26 cellular contexts compared by ENCODE assay signal in genomic region chr4:41098093-41098492, GRCh38.
A peak's percentile ranks its signal among the peaks of the same experiment; 100 is the strongest.
DNase-seq lines count a peak whose midpoint lies in the region; ATAC-seq, FAIRE-seq and TF ChIP-seq lines count a peak whose summit lies in the region.
"Had no signal": no experiment of that assay in that cellular context is flagged by ENCODE, and none has a peak within 500 bp of the region (broad histone marks: within the 10 kb centered on the region; RNA-seq: fewer than 3 reads in every experiment).

No MANE protein-coding gene starts in this region.

- no peak for TF ChIP-seq POLR2A in H1 (IDR thresholded peaks at IDR 0.05; ENCODE audit: control extremely low read depth in 1 of 2, low read depth in 2 of 2, low read length in 2 of 2)

- no peaks in the 10 kb centered on the region for H3K9me3 Mint-ChIP-seq in stimulated activated naive B cell treated with anti-CD40 and anti-IgM and Interleukin-4, amounts not matched to agents 10 μg/mL and 1 μg/mL and 100 μg/mL, for 72 hours
- H3K9me3 Mint-ChIP-seq: activated CD4-positive, alpha-beta T cell treated with anti-CD3 and anti-CD28 coated beads, Interleukin-2, amount 10 ng/mL, durations not matched to agents 7 days and 5 days; activated naive CD4-positive, alpha-beta T cell treated with anti-CD3 and anti-CD28 coated beads, Interleukin-2, amount 10 ng/mL, durations not matched to agents 7 days and 5 days; activated T-cell treated with anti-CD3 and anti-CD28 coated beads, Interleukin-2, amount 50 U/mL, for 72 hours; CD8-positive, alpha-beta T cell; dendritic cell treated with granulocyte-macrophage colony-stimulating factor and Interleukin-4, amounts not matched to agents 40 ng/mL and 50 ng/mL, for 4 days; HFFc6; memory B cell; naive thymus-derived CD4-positive, alpha-beta T cell had no signal

- TF ChIP-seq RAD21 in H1 (IDR thresholded peaks at IDR 0.05 in 1 of 2, conservative IDR thresholded peaks at IDR 0.05 in 1 of 2; ENCODE audit: low read depth in 2 of 2, low read length in 2 of 2) = no peak

- DNase-seq in left ventricle myocardium inferior (no peak), left cardiac atrium (no peak), H1 (ENCODE audit: low read depth in 1 of 2, low spot score in 2 of 2) (no peak), myocyte (ENCODE audit: low read depth) (peak; percentile 7), OCI-M1 (lab: John Stamatoyannopoulos, UW) (no peak)
- no peak for DNase-seq in stimulated activated naive B cell treated with anti-CD40 and anti-IgM and Interleukin-4, amounts not matched to agents 10 μg/mL and 1 μg/mL and 100 μg/mL, for 72 hours
- no peak for DNase-seq in activated naive CD4-positive, alpha-beta T cell treated with Interleukin-2 at 50 U/mL for 16 hours
- DNase-seq: activated CD4-positive, alpha-beta T cell treated with anti-CD3 and anti-CD28 coated beads, Interleukin-2, amount 10 ng/mL, durations not matched to agents 7 days and 5 days; activated naive CD4-positive, alpha-beta T cell treated with anti-CD3 and anti-CD28 coated beads, Interleukin-2, amount 10 ng/mL, durations not matched to agents 7 days and 5 days; activated T-cell treated with anti-CD3 and anti-CD28 coated beads, Interleukin-2, amount 50 U/mL, for 72 hours; AML-193; amniotic stem cell; CD8-positive, alpha-beta T cell; HFFc6; naive thymus-derived CD4-positive, alpha-beta T cell; NCI-H524; right cardiac atrium; SK-N-SH; stimulated activated CD4-positive, alpha-beta T cell treated with anti-CD3 and anti-CD28 coated beads, Interleukin-4, amount 100 ng/mL, for 4 hours; stimulated activated naive CD4-positive, alpha-beta T cell treated with Interleukin-2 at 50 U/mL for 16 hours; T-helper 17 cell; transverse colon had no signal

- 86% methylated on average over 5 of the region's 5 CpGs; no CpG with 5 or more reads in 1 of the 2 experiments for WGBS in H1 (ENCODE audit: extremely low coverage in 1 of 2, insufficient coverage in 1 of 2, insufficient read length in 1 of 2, insufficient replicate concordance in 2 of 2, low coverage in 1 of 2, low lambda C conversion rate in 2 of 2, missing lambda C conversion rate in 1 of 2), 2 experiments

- CTCF ChIA-PET in H1 (lab: Charles Lee; ENCODE audit: partially characterized antibody) = interaction anchor here (0.8 to 2.1 kb wide), 2 partner anchors 118 to 122 kb away, joined by 3 to 6 read pairs; no protein-coding TSS in a partner anchor

- H3K4me3 ChIP-seq in left ventricle myocardium inferior = no peak overlapping the region
- H3K4me3 ChIP-seq in H1 (ENCODE audit: extremely low read depth in 1 of 4, insufficient read depth in 2 of 4, low read depth in 3 of 4, low read length in 4 of 4) = no peak overlapping the region
- H3K4me3 ChIP-seq: transverse colon had no signal

- intact Hi-C loops in left ventricle myocardium inferior (cut with micrococcal nuclease) (no loop called here), left cardiac atrium (cut with DNase I) (loop anchor here in 1 of 2 donors (5.0 kb wide), 1 partner anchor 46 kb away; no protein-coding TSS in a partner anchor)

- H3K36me3 Mint-ChIP-seq in stimulated activated naive B cell treated with anti-CD40 and anti-IgM and Interleukin-4, amounts not matched to agents 10 μg/mL and 1 μg/mL and 100 μg/mL, for 72 hours = no peaks in the 10 kb centered on the region
- H3K36me3 Mint-ChIP-seq: activated naive CD4-positive, alpha-beta T cell treated with anti-CD3 and anti-CD28 coated beads, Interleukin-2, amount 10 ng/mL, durations not matched to agents 7 days and 5 days; CD8-positive, alpha-beta T cell; memory B cell; naive thymus-derived CD4-positive, alpha-beta T cell had no signal

- H3K4me2 ChIP-seq in H1 (ENCODE audit: insufficient read depth in 1 of 2, low read depth in 2 of 2, low read length in 2 of 2) = no peak overlapping the region
- H3K4me2 ChIP-seq: SK-N-SH had no signal

- peaks cover 49% of the 10 kb centered on the region for H3K4me1 ChIP-seq in left ventricle myocardium inferior
- H3K4me1 ChIP-seq in H1 (replicated peaks in 1 of 4; ENCODE audit: control insufficient read depth in 3 of 4, insufficient read depth in 4 of 4, low read length in 3 of 4) = peaks cover 0 to 3% (median 0%) of the 10 kb centered on the region in 4 experiments; a peak in 1 of 7 replicates

- TF ChIP-seq CTCF in left ventricle myocardium inferior (IDR thresholded peaks at IDR 0.05; ENCODE audit: borderline replicate concordance) = no peak
- TF ChIP-seq CTCF in H1 (IDR thresholded peaks at IDR 0.05; ENCODE audit: control extremely low read depth in 1 of 3, insufficient read depth in 1 of 3, low read depth in 1 of 3, low read length in 3 of 3) = no peak

- no peak overlapping the region for H2BK120ac ChIP-seq in H1 (replicated peaks; ENCODE audit: low read depth, low read length)

- H3K4me3 Mint-ChIP-seq in stimulated activated naive B cell treated with anti-CD40 and anti-IgM and Interleukin-4, amounts not matched to agents 10 μg/mL and 1 μg/mL and 100 μg/mL, for 72 hours = no peak overlapping the region
- H3K4me3 Mint-ChIP-seq: activated CD4-positive, alpha-beta T cell treated with anti-CD3 and anti-CD28 coated beads, Interleukin-2, amount 10 ng/mL, durations not matched to agents 7 days and 5 days; activated naive CD4-positive, alpha-beta T cell treated with anti-CD3 and anti-CD28 coated beads, Interleukin-2, amount 10 ng/mL, durations not matched to agents 7 days and 5 days; activated T-cell treated with anti-CD3 and anti-CD28 coated beads, Interleukin-2, amount 50 U/mL, for 72 hours; CD8-positive, alpha-beta T cell; dendritic cell treated with granulocyte-macrophage colony-stimulating factor and Interleukin-4, amounts not matched to agents 40 ng/mL and 50 ng/mL, for 4 days; HFFc6; memory B cell; naive thymus-derived CD4-positive, alpha-beta T cell; T-helper 17 cell had no signal

- no peak overlapping the region for H3K56ac ChIP-seq in H1 (replicated peaks; ENCODE audit: insufficient read length, low read depth, low read length)

- H3K27ac Mint-ChIP-seq in stimulated activated naive B cell treated with anti-CD40 and anti-IgM and Interleukin-4, amounts not matched to agents 10 μg/mL and 1 μg/mL and 100 μg/mL, for 72 hours = no peak overlapping the region
- H3K27ac Mint-ChIP-seq: activated CD4-positive, alpha-beta T cell treated with anti-CD3 and anti-CD28 coated beads, Interleukin-2, amount 10 ng/mL, durations not matched to agents 7 days and 5 days; activated naive CD4-positive, alpha-beta T cell treated with anti-CD3 and anti-CD28 coated beads, Interleukin-2, amount 10 ng/mL, durations not matched to agents 7 days and 5 days; activated T-cell treated with anti-CD3 and anti-CD28 coated beads, Interleukin-2, amount 50 U/mL, for 72 hours; CD8-positive, alpha-beta T cell; dendritic cell treated with granulocyte-macrophage colony-stimulating factor and Interleukin-4, amounts not matched to agents 40 ng/mL and 50 ng/mL, for 4 days; HFFc6; memory B cell; naive thymus-derived CD4-positive, alpha-beta T cell; T-helper 17 cell had no signal

- H2BK12ac ChIP-seq in H1 (ENCODE audit: low read depth, low read length) = no peak overlapping the region

- H2BK20ac ChIP-seq in H1 (ENCODE audit: low read length) = no peak overlapping the region

- no peak overlapping the region for H2BK15ac ChIP-seq in H1 (ENCODE audit: low read length)

- 0 out of 2 replicates have a peak, but pooled peaks cover under 1% of the 10 kb centered on the region for H3K79me1 ChIP-seq in H1 (ENCODE audit: low read depth, low read length)

- H3K23me2 ChIP-seq in H1 (ENCODE audit: low read depth, low read length) = no peaks in the 10 kb centered on the region

- H4K91ac ChIP-seq in H1 (replicated peaks; ENCODE audit: insufficient read length, low read length) = no peak overlapping the region

- H3K9me3 ChIP-seq in left ventricle myocardium inferior (replicated peaks) (no peaks in the 10 kb centered on the region), H1 (ENCODE audit: insufficient read depth in 2 of 2, low read depth in 1 of 2, low read length in 1 of 2) (no peaks in the 10 kb centered on the region)
- H3K9me3 ChIP-seq: SK-N-SH, transverse colon had no signal

- H3K9ac ChIP-seq in H1 (replicated peaks in 1 of 4; ENCODE audit: extremely low read depth in 1 of 4, low read depth in 3 of 4, low read length in 3 of 4) = no peak overlapping the region
- H3K9ac ChIP-seq: SK-N-SH had no signal

- no peak for TF ChIP-seq EP300 in H1 (IDR thresholded peaks at IDR 0.05; ENCODE audit: borderline replicate concordance in 1 of 2, low read depth in 2 of 2, low read length in 2 of 2)

- H3K27ac ChIP-seq in left ventricle myocardium inferior (replicated peaks) (peak overlapping the region; percentile 35), H1 (ENCODE audit: low read depth, low read length) (no peak overlapping the region)
- H3K27ac ChIP-seq: RWPE1, transverse colon had no signal

- no peak for FAIRE-seq in H1 (lab: Jason Lieb, UNC)

- no peak overlapping the region for H2AFZ ChIP-seq in H1 (ENCODE audit: low read length)

- H3K36me3 ChIP-seq in left ventricle myocardium inferior (no peaks in the 10 kb centered on the region), H1 (ENCODE audit: control insufficient read depth in 2 of 4, insufficient read depth in 4 of 4, low read length in 3 of 4) (no peaks in the 10 kb centered on the region)
- H3K36me3 ChIP-seq: transverse colon had no signal

- no peak overlapping the region; the same call in 1 of the 2 replicates for H2BK5ac ChIP-seq in H1 (ENCODE audit: low read depth, low read length)

- ATAC-seq in left cardiac atrium (no peak), GM18909 (IDR thresholded peaks at IDR 0.05; ENCODE audit: poor library complexity, unreplicated experiment) (no peak)
- no peak for ATAC-seq in stimulated activated naive B cell treated with anti-CD40 and anti-IgM and Interleukin-4, amounts not matched to agents 10 μg/mL and 1 μg/mL and 100 μg/mL, for 72 hours (replicated peaks)
- ATAC-seq: activated T-cell treated with anti-CD3 and anti-CD28 coated beads, Interleukin-2, amount 50 U/mL, for 72 hours; CD8-positive, alpha-beta T cell; naive thymus-derived CD4-positive, alpha-beta T cell; right cardiac atrium; T-helper 17 cell had no signal

- H2AK5ac ChIP-seq in H1 (ENCODE audit: low read depth, low read length) = no peak overlapping the region

- H3K27me3 ChIP-seq in left ventricle myocardium inferior (ENCODE audit: low read depth) = no peaks in the 10 kb centered on the region
- no peaks in the 10 kb centered on the region; a peak in 1 of 7 replicates for H3K27me3 ChIP-seq in H1 (replicated peaks in 1 of 4; ENCODE audit: control insufficient read depth in 3 of 4, extremely low read depth in 1 of 4, insufficient read depth in 3 of 4, low read length in 3 of 4)
- H3K27me3 ChIP-seq: transverse colon had no signal

- no peak overlapping the region for H4K5ac ChIP-seq in H1 (ENCODE audit: insufficient read length, low read depth, low read length)

- no peak overlapping the region for H4K8ac ChIP-seq in H1 (ENCODE audit: extremely low read depth, insufficient read depth, low read length)

- no peak overlapping the region for H3K18ac ChIP-seq in H1 (ENCODE audit: extremely low read depth, low read length)

- POLR2A ChIA-PET in H1 (lab: Charles Lee; ENCODE audit: partially characterized antibody) = interaction anchor here (0.9 to 1.2 kb wide), 2 partner anchors 49 to 159 kb away, joined by 3 to 6 read pairs; partner anchors contain the start of gene UCHL1

- no peak overlapping the region for H3K23ac ChIP-seq in H1 (ENCODE audit: insufficient read length)

- no peaks in the 10 kb centered on the region for H3K27me3 Mint-ChIP-seq in stimulated activated naive B cell treated with anti-CD40 and anti-IgM and Interleukin-4, amounts not matched to agents 10 μg/mL and 1 μg/mL and 100 μg/mL, for 72 hours
- H3K27me3 Mint-ChIP-seq: activated naive CD4-positive, alpha-beta T cell treated with anti-CD3 and anti-CD28 coated beads, Interleukin-2, amount 10 ng/mL, durations not matched to agents 7 days and 5 days; dendritic cell treated with granulocyte-macrophage colony-stimulating factor and Interleukin-4, amounts not matched to agents 40 ng/mL and 50 ng/mL, for 4 days had no signal

- no peaks in the 10 kb centered on the region for H3K79me2 ChIP-seq in H1 (ENCODE audit: control insufficient read depth in 1 of 2, insufficient read depth in 2 of 2, low read length in 2 of 2)

- no peak overlapping the region for H3K4ac ChIP-seq in H1 (replicated peaks; ENCODE audit: insufficient read length, low read depth, low read length)

- H3K4me1 Mint-ChIP-seq in stimulated activated naive B cell treated with anti-CD40 and anti-IgM and Interleukin-4, amounts not matched to agents 10 μg/mL and 1 μg/mL and 100 μg/mL, for 72 hours = no peaks in the 10 kb centered on the region
- H3K4me1 Mint-ChIP-seq: activated CD4-positive, alpha-beta T cell treated with anti-CD3 and anti-CD28 coated beads, Interleukin-2, amount 10 ng/mL, durations not matched to agents 7 days and 5 days; activated naive CD4-positive, alpha-beta T cell treated with anti-CD3 and anti-CD28 coated beads, Interleukin-2, amount 10 ng/mL, durations not matched to agents 7 days and 5 days; memory B cell; naive thymus-derived CD4-positive, alpha-beta T cell; T-helper 17 cell had no signal

- H3K14ac ChIP-seq in H1 (ENCODE audit: insufficient read length) = no peak overlapping the region

- H4K20me1 ChIP-seq in H1 (replicated peaks in 1 of 2; ENCODE audit: control insufficient read depth in 1 of 2, insufficient read depth in 2 of 2, low read length in 2 of 2) = no peaks in the 10 kb centered on the region
